In genomic region chr15:86620113-86620512, GRCh38 we compare ENCODE assay signal across 22 cellular contexts.
A peak's percentile ranks its signal among the peaks of the same experiment; 100 is the strongest.
DNase-seq lines count a peak whose midpoint lies in the region; ATAC-seq, FAIRE-seq and TF ChIP-seq lines count a peak whose summit lies in the region.
"Had no signal": no experiment of that assay in that cellular context is flagged by ENCODE, and none has a peak within 500 bp of the region (broad histone marks: within the 10 kb centered on the region; RNA-seq: fewer than 3 reads in every experiment).

No MANE protein-coding gene starts in this region.

- no peak overlapping the region for H2BK12ac ChIP-seq in mesenchymal stem cell (ENCODE audit: low read length in 2 of 2)
- peak overlapping the region; percentile 43 for H2BK12ac ChIP-seq in trophoblast cell (ENCODE audit: low read length)

- no peak for FAIRE-seq in astrocyte (lab: Jason Lieb, UNC)
- FAIRE-seq: A204.1, GM12878, RCC 7860 had no signal

- H4K8ac ChIP-seq in mesenchymal stem cell (ENCODE audit: low read length) (no peak overlapping the region), trophoblast cell (ENCODE audit: low read depth, low read length) (no peak overlapping the region)

- H3K4me2 ChIP-seq in GM23338, result 0 out of 2 replicates have a peak overlapping the region, but pooled peaks have one; percentile 10
- peak overlapping the region; percentile 36 for H3K4me2 ChIP-seq in astrocyte (ENCODE audit: low read length)
- H3K4me2 ChIP-seq in mesenchymal stem cell (ENCODE audit: low read length, poor library complexity, severe bottlenecking), result no peak overlapping the region
- H3K4me2 ChIP-seq in trophoblast cell (ENCODE audit: low read length), result no peak overlapping the region

- no peak overlapping the region for H2BK120ac ChIP-seq in mesenchymal stem cell (ENCODE audit: low read depth, low read length)
- no peak overlapping the region for H2BK120ac ChIP-seq in trophoblast cell (ENCODE audit: insufficient read depth, low read length, poor library complexity)

- no peaks in the 10 kb centered on the region for H3K9me3 Mint-ChIP-seq in GM23338
- H3K9me3 Mint-ChIP-seq in astrocyte (ENCODE audit: unreplicated experiment), result no peaks in the 10 kb centered on the region
- H3K9me3 Mint-ChIP-seq: H9 had no signal

- H2AK5ac ChIP-seq in mesenchymal stem cell (ENCODE audit: low read length, severe bottlenecking) (no peak overlapping the region), trophoblast cell (ENCODE audit: low read length) (no peak overlapping the region)

- H3K36me3 Mint-ChIP-seq in GM23338 (ENCODE audit: low read depth), result no peaks in the 10 kb centered on the region
- H3K36me3 Mint-ChIP-seq in astrocyte (ENCODE audit: low read depth, unreplicated experiment), result no peaks in the 10 kb centered on the region
- H3K36me3 Mint-ChIP-seq: CD14-positive monocyte had no signal

- in situ Hi-C loops in G401 (cut with HindIII; ENCODE audit: low sequenced_read_pairs), result no loop called here

- no peaks in the 10 kb centered on the region for H3F3A ChIP-seq in GM23338 (replicated peaks; ENCODE audit: low read depth)

- H3K79me2 ChIP-seq in GM23338 (replicated peaks; ENCODE audit: insufficient read depth) (no peaks in the 10 kb centered on the region), astrocyte (ENCODE audit: insufficient read depth, low read length) (no peaks in the 10 kb centered on the region), trophoblast cell (ENCODE audit: control insufficient read depth, insufficient read depth, low read length, poor library complexity) (no peaks in the 10 kb centered on the region)

- TF ChIP-seq CTCF in GM23338 (conservative IDR thresholded peaks at IDR 0.05; ENCODE audit: low read depth in 2 of 2) (no peak), astrocyte (IDR thresholded peaks at IDR 0.05; ENCODE audit: insufficient read depth, low read depth, low read length) (no peak)

- no peak overlapping the region for H3K23ac ChIP-seq in mesenchymal stem cell (ENCODE audit: low read length in 2 of 2)
- no peak overlapping the region for H3K23ac ChIP-seq in trophoblast cell (ENCODE audit: low read length)

- H3K4me1 Mint-ChIP-seq in GM23338, result peaks cover 9% of the 10 kb centered on the region; the same call in 2 of the 3 replicates
- H3K4me1 Mint-ChIP-seq in astrocyte (ENCODE audit: low read depth, unreplicated experiment), result peaks cover 23% of the 10 kb centered on the region
- H3K4me1 Mint-ChIP-seq: B cell, CD14-positive monocyte had no signal

- H3K9me2 ChIP-seq in GM23338 (ENCODE audit: insufficient read depth), result peaks cover 3% of the 10 kb centered on the region; the same call in 1 of the 2 replicates

- H4K91ac ChIP-seq in mesenchymal stem cell (ENCODE audit: low read length), result no peak overlapping the region
- H4K91ac ChIP-seq in trophoblast cell (ENCODE audit: low read depth, low read length), result no peak overlapping the region

- H3K4me1 ChIP-seq in GM23338 (ENCODE audit: insufficient read depth), result peaks cover 12% of the 10 kb centered on the region; the same call in 1 of the 2 replicates
- peaks cover 20% of the 10 kb centered on the region for H3K4me1 ChIP-seq in astrocyte (ENCODE audit: insufficient read depth, low read length)
- peaks cover 7% of the 10 kb centered on the region for H3K4me1 ChIP-seq in mesenchymal stem cell (ENCODE audit: control insufficient read depth, insufficient read depth, low read depth, low read length)
- peaks cover 5 to 10% of the 10 kb centered on the region in 2 experiments for H3K4me1 ChIP-seq in trophoblast cell (ENCODE audit: control insufficient read depth in 1 of 2, insufficient read depth in 2 of 2, low read length in 2 of 2)

- DNase-seq in GM23338 (ENCODE audit: low spot score), result no peak
- no peak for DNase-seq in astrocyte (ENCODE audit: low read depth)
- DNase-seq in mesenchymal stem cell, result peak; percentile 25
- no peak for DNase-seq in trophoblast cell
- no peak for DNase-seq in AG20443 (ENCODE audit: low spot score)
- no peak for DNase-seq in G401 (ENCODE audit: low spot score)
- DNase-seq: DMS79 treated with DMSO at 0.1 percent for 48 hours, H9, IMR-90, MV-4-11, NCI-H1105 treated with DMSO at 0.1 percent for 48 hours, NCI-H2029 treated with DMSO at 0.1 percent for 48 hours, NCI-H2171 treated with DMSO at 0.1 percent for 48 hours, NCI-H526, SJCRH30 had no signal

- peaks cover 3% of the 10 kb centered on the region for H3K27me3 Mint-ChIP-seq in GM23338 (ENCODE audit: insufficient read depth, low read depth, poor library complexity)
- no peaks in the 10 kb centered on the region for H3K27me3 Mint-ChIP-seq in astrocyte (ENCODE audit: low read depth, unreplicated experiment)
- H3K27me3 Mint-ChIP-seq: B cell had no signal

- H3K9ac ChIP-seq in astrocyte (ENCODE audit: low read length) (no peak overlapping the region), mesenchymal stem cell (ENCODE audit: low read length) (no peak overlapping the region), trophoblast cell (ENCODE audit: low read length) (no peak overlapping the region)

- H3K27me3 ChIP-seq in GM23338 (ENCODE audit: insufficient read depth), result no peaks in the 10 kb centered on the region
- H3K27me3 ChIP-seq in astrocyte (ENCODE audit: insufficient read depth, low read length), result no peaks in the 10 kb centered on the region
- H3K27me3 ChIP-seq in mesenchymal stem cell (ENCODE audit: control insufficient read depth in 1 of 2, insufficient read depth in 1 of 2, low read length in 2 of 2), result peaks cover 0 to 17% of the 10 kb centered on the region in 2 experiments
- no peaks in the 10 kb centered on the region for H3K27me3 ChIP-seq in trophoblast cell (ENCODE audit: insufficient read depth, low read length)
- H3K27me3 ChIP-seq: SJCRH30 had no signal

- 29% methylated on average over 5 of the region's 6 CpGs for WGBS in mesenchymal stem cell
- no CpG with 5 or more reads among the region's 6 CpGs for WGBS in trophoblast cell (ENCODE audit: extremely low coverage, insufficient coverage, insufficient read length)

- no peak overlapping the region for H2BK15ac ChIP-seq in mesenchymal stem cell (ENCODE audit: low read depth, poor library complexity, severe bottlenecking)

- H2AFZ ChIP-seq in GM23338 (peak overlapping the region; percentile 38), astrocyte (ENCODE audit: low read depth, low read length) (no peak overlapping the region), mesenchymal stem cell (ENCODE audit: low read depth, low read length) (no peak overlapping the region), trophoblast cell (ENCODE audit: insufficient read depth, low read length, poor library complexity) (no peak overlapping the region)

- H3K4me3 Mint-ChIP-seq in GM23338, result no peak overlapping the region
- no peak overlapping the region for H3K4me3 Mint-ChIP-seq in astrocyte (ENCODE audit: unreplicated experiment)
- H3K4me3 Mint-ChIP-seq: B cell, CD14-positive monocyte, H9 had no signal

- H3K9me3 ChIP-seq in astrocyte (ENCODE audit: insufficient read depth, low read depth, low read length), result no peaks in the 10 kb centered on the region
- no peaks in the 10 kb centered on the region for H3K9me3 ChIP-seq in mesenchymal stem cell (ENCODE audit: control insufficient read depth, low read length)
- no peaks in the 10 kb centered on the region for H3K9me3 ChIP-seq in trophoblast cell (ENCODE audit: insufficient read depth, low read depth, low read length)
- H3K9me3 ChIP-seq: SJCRH30 had no signal

- H2BK5ac ChIP-seq in mesenchymal stem cell (ENCODE audit: low read depth, low read length, poor library complexity, severe bottlenecking), result no peak overlapping the region
- H2BK5ac ChIP-seq in trophoblast cell (ENCODE audit: low read depth, low read length, poor library complexity), result no peak overlapping the region

- H3K14ac ChIP-seq in mesenchymal stem cell (ENCODE audit: low read length in 2 of 2) (no peak overlapping the region), trophoblast cell (ENCODE audit: low read length) (no peak overlapping the region)

- H4K20me1 ChIP-seq in GM23338 (replicated peaks; ENCODE audit: insufficient read depth) (no peaks in the 10 kb centered on the region), astrocyte (ENCODE audit: insufficient read depth, low read length) (no peaks in the 10 kb centered on the region)

- H3K18ac ChIP-seq in mesenchymal stem cell (ENCODE audit: low read depth in 1 of 2, low read length in 2 of 2) (no peak overlapping the region), trophoblast cell (ENCODE audit: low read length) (no peak overlapping the region)

- no peak for ATAC-seq in GM23338
- no peak for ATAC-seq in GM21786 (IDR thresholded peaks at IDR 0.05; ENCODE audit: unreplicated experiment)
- no peak for ATAC-seq in HG03565 (IDR thresholded peaks at IDR 0.05; ENCODE audit: unreplicated experiment)
- ATAC-seq: GM12878 had no signal

- H3K27ac ChIP-seq in GM23338 (ENCODE audit: low read depth) (no peak overlapping the region), astrocyte (ENCODE audit: low read depth, low read length) (no peak overlapping the region), mesenchymal stem cell (ENCODE audit: low read length, poor library complexity, severe bottlenecking) (no peak overlapping the region), trophoblast cell (ENCODE audit: low read depth, low read length) (no peak overlapping the region)
- H3K27ac ChIP-seq: SJCRH30 had no signal

- no peaks in the 10 kb centered on the region for H3K79me1 ChIP-seq in mesenchymal stem cell (replicated peaks; ENCODE audit: low read length, poor library complexity, severe bottlenecking)
- peaks cover 3% of the 10 kb centered on the region for H3K79me1 ChIP-seq in trophoblast cell (ENCODE audit: low read length)

- H3K36me3 ChIP-seq in GM23338 (ENCODE audit: insufficient read depth) (no peaks in the 10 kb centered on the region), astrocyte (ENCODE audit: insufficient read depth, low read length) (no peaks in the 10 kb centered on the region), mesenchymal stem cell (ENCODE audit: control insufficient read depth in 1 of 2, insufficient read depth in 2 of 2, low read depth in 1 of 2, low read length in 2 of 2) (no peaks in the 10 kb centered on the region), trophoblast cell (ENCODE audit: control insufficient read depth in 1 of 2, insufficient read depth in 2 of 2, low read length in 2 of 2) (no peaks in the 10 kb centered on the region)
- H3K36me3 ChIP-seq: SJCRH30 had no signal

- no peak overlapping the region for H3K4me3 ChIP-seq in GM23338
- H3K4me3 ChIP-seq in astrocyte (ENCODE audit: insufficient read depth, low read depth, low read length), result no peak overlapping the region
- H3K4me3 ChIP-seq in mesenchymal stem cell (ENCODE audit: insufficient read depth in 1 of 2, low read depth in 1 of 2, low read length in 2 of 2), result no peak overlapping the region
- H3K4me3 ChIP-seq in trophoblast cell (ENCODE audit: low read depth, low read length), result no peak overlapping the region
- H3K4me3 ChIP-seq: GM12878, SJCRH30 had no signal

- H3K27ac Mint-ChIP-seq in GM23338 (no peak overlapping the region), astrocyte (ENCODE audit: unreplicated experiment) (no peak overlapping the region)
- H3K27ac Mint-ChIP-seq: B cell, H9 had no signal

- H3K4ac ChIP-seq in mesenchymal stem cell (ENCODE audit: low read depth in 1 of 2, low read length in 2 of 2) (no peak overlapping the region), trophoblast cell (ENCODE audit: low read depth, low read length) (no peak overlapping the region)

- no peak overlapping the region for H4K12ac ChIP-seq in trophoblast cell (ENCODE audit: low read depth, low read length)

TF ChIP-seq in GM23338, 12 proteins besides CTCF, POLR2A, EP300 and RAD21 (continues in another document):
- TF ChIP-seq EZH2phosphoT487 (IDR thresholded peaks at IDR 0.05; ENCODE audit: unreplicated experiment), result no peak
- TF ChIP-seq JUNB (IDR thresholded peaks at IDR 0.05; ENCODE audit: unreplicated experiment), result no peak

Comparison
In these comparisons a context has a peak if more than half of its experiments do, and no peak if none do; other contexts are left out.
1. H3K4me2 ChIP-seq: peak in GM23338 (single experiment) and astrocyte (single experiment); none in mesenchymal stem cell (single experiment) and trophoblast cell (single experiment).